ENCODE assay signal across 1 cellular context in the genomic region with DNA sequence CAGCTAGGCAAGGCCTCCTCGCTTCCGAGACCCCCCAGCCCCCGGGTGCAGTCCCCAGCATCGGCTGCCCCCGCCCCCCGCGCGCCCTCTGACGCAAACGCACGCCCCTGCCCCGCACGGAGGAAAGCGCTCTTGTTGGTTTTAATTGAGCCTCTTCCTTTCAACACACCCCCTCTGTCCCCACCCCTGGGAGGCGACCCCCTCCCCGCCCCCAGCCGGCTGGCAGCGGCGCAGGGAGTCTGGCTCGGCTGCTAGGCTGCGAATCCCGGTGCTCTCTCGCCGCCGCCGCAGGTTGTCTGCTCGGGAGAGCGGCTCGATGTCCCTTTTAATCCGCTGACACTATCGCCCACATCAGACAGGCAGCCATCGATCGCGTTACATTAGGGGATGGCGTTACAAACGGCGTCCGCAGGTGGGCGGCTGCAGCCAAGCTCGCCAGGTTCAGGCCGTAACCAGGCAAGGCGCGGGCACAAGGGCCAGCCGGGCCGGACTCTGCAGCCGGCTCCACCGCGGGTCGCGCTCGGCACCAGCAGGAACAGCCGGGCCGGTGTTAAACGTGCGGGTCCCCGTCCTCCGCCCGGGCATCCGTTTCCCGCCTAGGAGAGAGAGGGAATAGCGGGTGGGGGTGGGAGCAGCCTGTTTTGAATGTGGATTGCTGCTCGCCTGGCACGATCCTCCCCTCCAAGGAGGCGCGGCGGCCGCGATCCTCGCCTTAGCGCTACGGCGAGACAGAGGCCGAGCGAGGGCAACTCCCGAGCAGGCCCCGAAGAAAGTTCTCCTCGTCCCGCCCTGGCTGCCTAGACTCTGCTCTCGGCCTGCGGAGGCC.
TF ChIP-seq lines count a peak whose summit lies in the region.

No MANE protein-coding gene starts in this region.

TF ChIP-seq in SK-N-SH, 30 proteins besides CTCF, POLR2A, EP300 and RAD21 (continued from another document):
- TF ChIP-seq FOSL2 (IDR thresholded peaks at IDR 0.05; ENCODE audit: borderline replicate concordance, low read depth): no peak
- TF ChIP-seq RFX5 (IDR thresholded peaks at IDR 0.05; ENCODE audit: low read length): no peak
- TF ChIP-seq SMC3 (IDR thresholded peaks at IDR 0.05; ENCODE audit: low read depth, low read length): peak; percentile 18; the same call in 1 of the 2 replicates
